Comparison of ENCODE assay signal across 10 cellular contexts in the genomic region with DNA sequence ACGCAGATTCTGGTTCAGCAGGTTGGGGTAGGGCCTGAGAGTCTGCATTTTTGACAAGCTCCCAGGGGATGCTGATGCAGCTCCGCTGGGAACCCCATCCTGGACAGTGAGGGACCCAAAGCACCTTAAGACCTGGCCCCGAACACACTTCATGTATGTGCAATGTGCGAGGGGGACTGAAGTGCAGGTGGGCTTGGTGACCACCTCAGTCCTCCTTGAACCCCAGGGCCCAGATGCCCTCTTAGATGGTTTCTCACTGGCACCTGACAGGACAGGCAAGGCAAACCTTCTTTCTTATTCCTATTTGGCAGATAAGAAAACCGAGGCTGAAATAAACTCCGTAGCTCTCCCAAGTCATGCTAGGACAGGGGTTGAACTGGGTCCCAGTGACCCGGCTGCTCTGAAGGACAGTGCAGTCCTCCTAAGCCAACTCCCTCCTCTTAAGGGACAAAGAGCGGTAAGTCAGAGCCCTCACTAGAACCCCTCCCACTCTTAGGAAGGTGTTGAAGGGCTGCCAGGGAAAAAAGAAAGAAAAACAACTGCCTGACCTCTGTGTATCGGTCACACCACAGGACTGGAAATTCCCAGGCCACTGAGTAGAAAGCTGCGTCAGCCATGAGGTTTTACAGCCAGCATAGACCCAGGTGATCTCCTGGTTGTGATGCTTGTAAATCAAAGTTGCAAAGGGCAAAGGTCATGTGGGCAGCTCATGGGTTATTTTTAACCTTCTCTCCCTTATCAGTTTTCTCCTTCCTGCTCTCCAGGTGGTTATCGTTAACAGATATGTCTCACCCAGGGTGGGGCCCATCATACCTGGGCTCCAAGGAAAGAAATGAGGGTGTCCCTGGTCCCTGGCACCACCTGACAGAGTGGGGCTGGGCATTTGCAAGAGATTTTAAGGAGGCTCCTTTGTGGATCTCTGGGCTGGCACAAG.
DNase-seq lines count a peak whose midpoint lies in the region; ATAC-seq and TF ChIP-seq lines count a peak whose summit lies in the region.
"Had no signal": no experiment of that assay in that cellular context is flagged by ENCODE, and none has a peak within 500 bp of the region (broad histone marks: within the 10 kb centered on the region; RNA-seq: fewer than 3 reads in every experiment).

No MANE protein-coding gene starts in this region.

- no peak overlapping the region for H3K4me3 ChIP-seq in RWPE2 (ENCODE audit: severe bottlenecking)
- H3K4me3 ChIP-seq in fibroblast of mammary gland (ENCODE audit: control insufficient read depth, low read depth, low read length), result no peak overlapping the region
- no peak overlapping the region for H3K4me3 ChIP-seq in SJCRH30
- H3K4me3 ChIP-seq: BLaER1 treated with 17β-estradiol and CSF1 and Interleukin-3, amounts not matched to agents 10 nM and 100 nM had no signal

- H3K27ac ChIP-seq in RWPE2 (ENCODE audit: poor library complexity, severe bottlenecking) (peak overlapping the region; percentile 98), caudate nucleus (ENCODE audit: low read depth, low read length) (no peak overlapping the region), SJCRH30 (no peak overlapping the region)
- H3K27ac ChIP-seq: BLaER1 treated with 17β-estradiol and CSF1 and Interleukin-3, amounts not matched to agents 10 nM and 100 nM had no signal

- H3K27me3 Mint-ChIP-seq in activated CD8-positive, alpha-beta memory T cell treated with anti-CD3 and anti-CD28 coated beads, Interleukin-2, amount 10 ng/mL, durations not matched to agents 7 days and 5 days, result no peaks in the 10 kb centered on the region

- no peaks in the 10 kb centered on the region for H3K9me3 ChIP-seq in RWPE2 (ENCODE audit: severe bottlenecking)
- no peaks in the 10 kb centered on the region for H3K9me3 ChIP-seq in SJCRH30 (replicated peaks)
- H3K9me3 ChIP-seq: BLaER1 treated with 17β-estradiol and CSF1 and Interleukin-3, amounts not matched to agents 10 nM and 100 nM had no signal

- H3K27me3 ChIP-seq in RWPE2 (ENCODE audit: insufficient read depth, poor library complexity, severe bottlenecking) (no peaks in the 10 kb centered on the region), SJCRH30 (peaks cover 11% of the 10 kb centered on the region; the same call in 1 of the 2 replicates)
- H3K27me3 ChIP-seq: BLaER1 treated with 17β-estradiol and CSF1 and Interleukin-3, amounts not matched to agents 10 nM and 100 nM had no signal

- no peak overlapping the region for H3K4me3 Mint-ChIP-seq in activated CD8-positive, alpha-beta memory T cell treated with anti-CD3 and anti-CD28 coated beads, Interleukin-2, amount 10 ng/mL, durations not matched to agents 7 days and 5 days
- H3K4me3 Mint-ChIP-seq: activated naive CD8-positive, alpha-beta T cell treated with anti-CD3 and anti-CD28 coated beads, Interleukin-2, amount 10 ng/mL, durations not matched to agents 7 days and 5 days had no signal

- DNase-seq in activated CD8-positive, alpha-beta memory T cell treated with anti-CD3 and anti-CD28 coated beads, Interleukin-2, amount 10 ng/mL, durations not matched to agents 7 days and 5 days, result peak; percentile 71
- DNase-seq in activated CD8-positive, alpha-beta memory T cell treated with anti-CD3 and anti-CD28 coated beads, Interleukin-2, amount 50 U/mL, for 48 hours, result no peak
- DNase-seq in RWPE2 (ENCODE audit: low spot score) (no peak), fibroblast of mammary gland (ENCODE audit: low read depth) (peak; percentile 100), caudate nucleus (lab: John Stamatoyannopoulos, UW) (no peak), SJCRH30 (no peak)
- DNase-seq in stimulated activated CD4-positive, alpha-beta T cell treated with anti-CD3 and anti-CD28 coated beads, Interleukin-4, amount 100 ng/mL, for 24 hours, result peak; percentile 50
- DNase-seq: activated naive CD8-positive, alpha-beta T cell treated with anti-CD3 and anti-CD28 coated beads, Interleukin-2, amount 10 ng/mL, durations not matched to agents 7 days and 5 days had no signal

- H3K9me3 Mint-ChIP-seq in activated CD8-positive, alpha-beta memory T cell treated with anti-CD3 and anti-CD28 coated beads, Interleukin-2, amount 10 ng/mL, durations not matched to agents 7 days and 5 days (ENCODE audit: low read depth), result no peaks in the 10 kb centered on the region
- H3K9me3 Mint-ChIP-seq: activated naive CD8-positive, alpha-beta T cell treated with anti-CD3 and anti-CD28 coated beads, Interleukin-2, amount 10 ng/mL, durations not matched to agents 7 days and 5 days had no signal

- H3K36me3 Mint-ChIP-seq in activated CD8-positive, alpha-beta memory T cell treated with anti-CD3 and anti-CD28 coated beads, Interleukin-2, amount 10 ng/mL, durations not matched to agents 7 days and 5 days, result peaks cover 3% of the 10 kb centered on the region
- H3K36me3 Mint-ChIP-seq: activated naive CD8-positive, alpha-beta T cell treated with anti-CD3 and anti-CD28 coated beads, Interleukin-2, amount 10 ng/mL, durations not matched to agents 7 days and 5 days had no signal

- H3K27ac Mint-ChIP-seq in activated CD8-positive, alpha-beta memory T cell treated with anti-CD3 and anti-CD28 coated beads, Interleukin-2, amount 10 ng/mL, durations not matched to agents 7 days and 5 days, result peak overlapping the region; percentile 64
- H3K27ac Mint-ChIP-seq: activated naive CD8-positive, alpha-beta T cell treated with anti-CD3 and anti-CD28 coated beads, Interleukin-2, amount 10 ng/mL, durations not matched to agents 7 days and 5 days had no signal

- ATAC-seq in activated CD8-positive, alpha-beta memory T cell treated with anti-CD3 and anti-CD28 coated beads, Interleukin-2, amount 10 ng/mL, durations not matched to agents 7 days and 5 days, result peak; percentile 65
- ATAC-seq in HG02763 (IDR thresholded peaks at IDR 0.05; ENCODE audit: unreplicated experiment), result peak; percentile 90
- peak; percentile 17; the same call in 1 of the 3 replicates for ATAC-seq in RWPE2 (ENCODE audit: low read depth)

- H3K4me1 ChIP-seq in RWPE2 (ENCODE audit: insufficient read depth, poor library complexity, severe bottlenecking), result peaks cover 43% of the 10 kb centered on the region
- peaks cover 11% of the 10 kb centered on the region for H3K4me1 ChIP-seq in SJCRH30

- H3K36me3 ChIP-seq in RWPE2 (ENCODE audit: low read depth) (no peaks in the 10 kb centered on the region), SJCRH30 (no peaks in the 10 kb centered on the region)
- H3K36me3 ChIP-seq: BLaER1 treated with 17β-estradiol and CSF1 and Interleukin-3, amounts not matched to agents 10 nM and 100 nM had no signal

- H3K4me1 Mint-ChIP-seq in activated CD8-positive, alpha-beta memory T cell treated with anti-CD3 and anti-CD28 coated beads, Interleukin-2, amount 10 ng/mL, durations not matched to agents 7 days and 5 days, result peaks cover 55% of the 10 kb centered on the region

- TF ChIP-seq CTCF in RWPE2 (IDR thresholded peaks at IDR 0.05; ENCODE audit: poor library complexity, severe bottlenecking), result no peak
- TF ChIP-seq CTCF in fibroblast of mammary gland (conservative IDR thresholded peaks at IDR 0.05; ENCODE audit: control insufficient read depth, insufficient read depth, low read depth, low read length), result no peak

- CTCF ChIA-PET in activated CD8-positive, alpha-beta memory T cell treated with anti-CD3 and anti-CD28 coated beads, Interleukin-2, amount 10 ng/mL, durations not matched to agents 7 days and 5 days (lab: Charles Lee), result interaction anchor here (1.0 to 1.5 kb wide), 4 partner anchors 11 to 91 kb away, joined by 3 to 4 read pairs (median 4); a partner anchor contains a TSS

Comparison
In these comparisons a context has a peak if more than half of its experiments do, and no peak if none do; other contexts are left out.
1. DNase-seq: peak in activated CD8-positive, alpha-beta memory T cell treated with anti-CD3 and anti-CD28 coated beads, Interleukin-2, amount 10 ng/mL, durations not matched to agents 7 days and 5 days (single experiment), fibroblast of mammary gland (single experiment) and stimulated activated CD4-positive, alpha-beta T cell treated with anti-CD3 and anti-CD28 coated beads, Interleukin-4, amount 100 ng/mL, for 24 hours (single experiment); none in activated CD8-positive, alpha-beta memory T cell treated with anti-CD3 and anti-CD28 coated beads, Interleukin-2, amount 50 U/mL, for 48 hours (single experiment), RWPE2 (single experiment), caudate nucleus (0 of 61) and SJCRH30 (0 of 2).
2. ATAC-seq: peak in every context shown above with its lines; median percentile 90 in HG02763; 65 in activated CD8-positive, alpha-beta memory T cell treated with anti-CD3 and anti-CD28 coated beads, Interleukin-2, amount 10 ng/mL, durations not matched to agents 7 days and 5 days; 17 in RWPE2.